1 cellular context compared by ENCODE assay signal in the genomic region with DNA sequence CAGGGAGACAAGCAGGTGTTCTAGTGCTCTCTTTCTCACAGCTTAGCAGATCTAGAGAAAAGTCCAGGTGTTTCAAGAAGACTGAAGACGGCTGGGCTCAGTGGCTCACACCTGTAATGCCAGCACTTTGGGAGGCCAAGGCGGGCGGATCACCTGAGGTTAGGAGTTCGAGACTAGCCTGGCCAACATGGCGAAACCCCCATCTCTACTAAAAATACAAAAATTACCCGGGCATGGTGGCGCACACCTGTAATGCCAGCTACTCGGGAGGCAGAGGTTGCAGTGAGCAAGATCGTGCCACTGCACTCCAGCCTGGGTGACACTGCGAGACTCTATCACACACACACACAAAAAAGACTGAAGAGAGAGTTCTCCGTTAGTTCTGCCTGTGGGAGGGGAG.
TF ChIP-seq lines count a peak whose summit lies in the region.
"Not testable (repeated sequence)": the region's sequence is repeated elsewhere in the genome, so short reads cannot be mapped to it uniquely, and the experiment has no call there.

No MANE protein-coding gene starts in this region.

TF ChIP-seq in K562, 482 proteins besides CTCF, POLR2A, EP300 and RAD21:
- not testable (repeated sequence) for TF ChIP-seq FOXM1 (IDR thresholded peaks at IDR 0.05; ENCODE audit: low read depth)
- TF ChIP-seq FOXM1 (CRISPR knock-in tag; IDR thresholded peaks at IDR 0.05; ENCODE audit: low read depth) = 0 out of 2 replicates have a peak, but pooled peaks have one; percentile 28
